ENCODE assay signal across 8 cellular contexts in genomic region chr9:129028192-129028966, GRCh38. TPM values are rescaled to one million over a fixed set of nuclear protein-coding genes. Genes with fewer than 3 reads are reported as not detected.
DNase-seq lines count a peak whose midpoint lies in the region; ATAC-seq and TF ChIP-seq lines count a peak whose summit lies in the region.

Gene SH3GLB2, minus strand, starts transcription at chr9:129028331. Its CDS starts 177 bp downstream, at chr9:129028154.

- H3K4me2 ChIP-seq in smooth muscle cell, result peak within 1 kb of the TSS; percentile 94

- TF ChIP-seq POLR2A in GM18526 (IDR thresholded peaks at IDR 0.05; ENCODE audit: extremely low read depth, insufficient read length), result peak; percentile 44
- no peak for TF ChIP-seq POLR2A in breast epithelium (IDR thresholded peaks at IDR 0.05)

- H3K4me3 ChIP-seq in A673 (ENCODE audit: low read depth, low read length, poor library complexity, severe bottlenecking) (peak within 1 kb of the TSS; percentile 69), WERI-Rb-1 (ENCODE audit: low read depth, low read length) (peak within 1 kb of the TSS; percentile 56), breast epithelium (peak within 1 kb of the TSS; percentile 81 to 93 (median 83)), smooth muscle cell (peak within 1 kb of the TSS; percentile 59)

- POLR2A ChIA-PET in A673 (lab: Charles Lee; ENCODE audit: low non-redundant PET), result interaction anchor here (0.5 kb wide), 1 partner anchor 102 kb away, joined by 5 read pairs; no protein-coding TSS in a partner anchor

- no peaks in the 10 kb centered on the region for H3K36me3 ChIP-seq in A673 (ENCODE audit: insufficient read depth, low read length, poor library complexity, severe bottlenecking)
- H3K36me3 ChIP-seq in WERI-Rb-1, result peaks cover 8% of the 10 kb centered on the region; the same call in 1 of the 2 replicates
- H3K36me3 ChIP-seq in breast epithelium, result no peaks in the 10 kb centered on the region
- no peaks in the 10 kb centered on the region for H3K36me3 ChIP-seq in smooth muscle cell (ENCODE audit: low read depth)

- H3K27me3 ChIP-seq in A673 (replicated peaks; ENCODE audit: insufficient read depth, low read depth, low read length, poor library complexity) (no peaks in the 10 kb centered on the region), WERI-Rb-1 (ENCODE audit: insufficient read depth, low read depth, severe bottlenecking) (no peaks in the 10 kb centered on the region), breast epithelium (no peaks in the 10 kb centered on the region), smooth muscle cell (ENCODE audit: low read depth) (no peaks in the 10 kb centered on the region)

- no peaks in the 10 kb centered on the region for H3F3A ChIP-seq in smooth muscle cell (ENCODE audit: low read depth)

- peak; percentile 77 for TF ChIP-seq CTCF in A673 (conservative IDR thresholded peaks at IDR 0.05; ENCODE audit: low read depth, low read length)
- peak; percentile 94 for TF ChIP-seq CTCF in WERI-Rb-1 (IDR thresholded peaks at IDR 0.05; ENCODE audit: low read depth, low read length)
- peak; percentile 68 to 84 (median 68) for TF ChIP-seq CTCF in breast epithelium (IDR thresholded peaks at IDR 0.05)
- peak; percentile 73 for TF ChIP-seq CTCF in smooth muscle cell (IDR thresholded peaks at IDR 0.05; ENCODE audit: borderline replicate concordance, insufficient read depth, poor library complexity, severe bottlenecking)

- CTCF ChIA-PET in A673 (lab: Charles Lee), result interaction anchor here (0.5 to 1.0 kb wide), 8 partner anchors 23 to 756 kb away, joined by 3 to 6 read pairs (median 3); partner anchors contain the start of gene CERCAM

- H3K79me2 ChIP-seq in smooth muscle cell (ENCODE audit: low read depth), result peaks cover 11% of the 10 kb centered on the region

- H3K4me1 ChIP-seq in A673 (ENCODE audit: insufficient read depth, low read length, poor library complexity, severe bottlenecking) (peaks cover 20% of the 10 kb centered on the region), breast epithelium (peaks cover 10 to 18% of the 10 kb centered on the region in 2 donors), smooth muscle cell (ENCODE audit: low read depth) (peaks cover 11% of the 10 kb centered on the region)

- peak within 1 kb of the TSS; percentile 49 for H3K27ac ChIP-seq in A673 (ENCODE audit: low read depth, low read length, poor library complexity, severe bottlenecking)
- H3K27ac ChIP-seq in WERI-Rb-1, result peak within 1 kb of the TSS; percentile 84
- H3K27ac ChIP-seq in breast epithelium, result peak within 1 kb of the TSS; percentile 87
- peak within 1 kb of the TSS; percentile 24 for H3K27ac ChIP-seq in smooth muscle cell (ENCODE audit: low read depth)

- ATAC-seq in HG03097 (IDR thresholded peaks at IDR 0.05; ENCODE audit: low FRiP score, unreplicated experiment), result peak; percentile 75

- H2AFZ ChIP-seq in smooth muscle cell (ENCODE audit: low read depth), result peak within 1 kb of the TSS; percentile 77

- peaks cover 2% of the 10 kb centered on the region for H4K20me1 ChIP-seq in smooth muscle cell (ENCODE audit: low read depth)

- H3K9ac ChIP-seq in smooth muscle cell (ENCODE audit: low read depth), result peak within 1 kb of the TSS; percentile 39

- no peaks in the 10 kb centered on the region for H3K9me3 ChIP-seq in A673 (ENCODE audit: low read depth, low read length, poor library complexity, severe bottlenecking)
- no peaks in the 10 kb centered on the region for H3K9me3 ChIP-seq in WERI-Rb-1 (ENCODE audit: severe bottlenecking)
- no peaks in the 10 kb centered on the region for H3K9me3 ChIP-seq in breast epithelium
- H3K9me3 ChIP-seq in smooth muscle cell (replicated peaks; ENCODE audit: low read depth), result no peaks in the 10 kb centered on the region

- DNase-seq in A673 (ENCODE audit: low spot score), result peak; percentile 90
- DNase-seq in NCI-H2171 treated with DMSO at 0.1 percent for 48 hours (lab: John Stamatoyannopoulos, UW), result peak; percentile 91
- peak; percentile 97 for DNase-seq in WERI-Rb-1
- DNase-seq in breast epithelium (ENCODE audit: low spot score in 2 of 2), result peak; percentile 91 to 98
- peak; percentile 97 for DNase-seq in iPS-NIHi7 (ENCODE audit: extremely low spot score)
- DNase-seq in smooth muscle cell (lab: John Stamatoyannopoulos, UW; ENCODE audit: unreplicated experiment), result peak; percentile 98

- intact Hi-C loops in A673 (cut with micrococcal nuclease; ENCODE audit: unreplicated experiment) (no loop called here), breast epithelium (cut with DNase I; ENCODE audit: low total_unique reads) (no loop called here)

- BruUV-seq in A673 (replicated peaks; lab: Mats Ljungman, UMichigan), result no TSS peak

- WGBS in smooth muscle cell (ENCODE audit: low lambda C conversion rate), result 22% methylated on average over 7 of the region's 60 CpGs

RNA-seq across cellular contexts. Expression of gene SH3GLB2, which starts in this region (rescaled TPM):
- 52.7 and 59.4 TPM in 2 replicates for total RNA-seq in A673 (2021)
- 100 to 1,000 TPM in 2 of 3 donors, 10 to 100 TPM in 1; 59.2 to 227 (median 150) TPM for total RNA-seq in breast epithelium
- total RNA-seq in smooth muscle cell, result 25.9 and 44.8 TPM in 2 replicates
- polyA plus RNA-seq in smooth muscle cell, result 31.9 and 94.9 TPM in 2 replicates

Comparison
In these comparisons a context has a peak if more than half of its experiments do, and no peak if none do; other contexts are left out.
1. Peak in every context shown above with its lines: DNase-seq, ATAC-seq, H3K4me3 ChIP-seq and H3K27ac ChIP-seq.
2. H3K27ac ChIP-seq: peak in every context shown above with its lines; median percentile 87 in breast epithelium; 84 in WERI-Rb-1; 49 in A673; 24 in smooth muscle cell.